ENCODE assay signal across 9 cellular contexts in the genomic region with DNA sequence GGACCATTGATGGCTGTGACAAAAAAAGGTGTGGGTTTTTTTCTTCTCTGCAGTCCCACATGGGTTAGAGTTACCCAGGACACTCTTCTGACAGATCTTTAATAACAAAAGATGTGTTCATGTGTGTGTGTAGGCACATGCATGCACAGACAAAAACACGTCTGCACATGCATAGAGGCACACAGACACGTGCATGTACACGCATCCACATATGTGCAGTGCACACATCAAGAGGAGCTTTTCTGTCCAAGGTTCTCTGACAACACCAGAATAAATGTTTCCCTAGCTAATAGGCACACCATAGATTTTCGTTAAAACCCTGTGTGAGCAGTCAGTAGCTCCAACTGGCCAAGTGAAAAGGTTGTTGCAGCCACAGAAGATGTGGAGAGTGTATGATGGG. TPM values are rescaled to one million over a fixed set of nuclear protein-coding genes. Genes with fewer than 3 reads are reported as not detected.
"Had no signal": no experiment of that assay in that cellular context is flagged by ENCODE, and none has a peak within 500 bp of the region (broad histone marks: within the 10 kb centered on the region; RNA-seq: fewer than 3 reads in every experiment).

No MANE protein-coding gene starts in this region.

- H3K4me3 Mint-ChIP-seq: H9 had no signal

- H3K9me3 Mint-ChIP-seq: H9 had no signal

- DNase-seq: GM23248, GOT3, H9, HCEC 1CT, IMR-90 had no signal

- H3K27ac ChIP-seq: GM23248, HL-60 had no signal

- H3K9ac ChIP-seq: GM23248 had no signal

- FAIRE-seq: H54, K562 had no signal

- H3K4me3 ChIP-seq: GM23248, K562 had no signal

- H2AFZ ChIP-seq: GM23248 had no signal

- ATAC-seq: K562 had no signal

RNA-seq across cellular contexts. Expression of a gene that starts 2.8 kb away (rescaled TPM):
- total RNA-seq: GM23248, H9, HT1080, IMR-90, K562 had no signal
- polyA plus RNA-seq: GM23248, IMR-90, K562 had no signal
